In the genomic region with DNA sequence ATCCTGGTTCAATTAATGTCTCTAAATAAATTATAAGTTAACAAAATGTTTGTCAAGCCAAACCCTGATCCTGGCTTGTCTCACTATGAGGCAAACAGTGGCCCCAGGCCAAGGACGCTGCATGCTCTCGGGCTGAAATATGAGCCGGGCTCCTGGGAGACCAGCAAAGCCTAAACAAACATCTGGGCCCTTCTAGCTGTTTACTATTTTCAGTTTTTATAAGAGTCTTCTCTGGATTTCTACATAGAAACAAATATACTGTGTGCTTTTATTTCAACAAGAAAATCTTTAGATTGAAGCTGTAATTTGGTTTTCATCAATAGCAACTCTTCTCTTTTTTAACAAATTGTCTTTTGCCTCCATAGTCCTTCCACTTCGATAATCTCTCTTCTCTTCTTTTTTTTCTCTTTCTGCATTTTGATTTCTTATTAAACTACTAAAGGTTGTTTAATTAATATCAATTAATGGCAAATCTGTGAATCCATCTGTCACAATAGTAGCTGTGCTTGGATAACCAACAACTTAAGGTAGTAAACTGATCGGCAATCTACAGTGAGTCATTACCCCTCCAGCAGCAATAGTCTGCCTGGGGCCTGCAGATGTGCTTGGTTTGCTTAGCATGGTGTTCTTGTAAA, we compare ENCODE assay signal across 9 cellular contexts.
DNase-seq lines count a peak whose midpoint lies in the region; ATAC-seq and TF ChIP-seq lines count a peak whose summit lies in the region.
"Had no signal": no experiment of that assay in that cellular context is flagged by ENCODE, and none has a peak within 500 bp of the region (broad histone marks: within the 10 kb centered on the region; RNA-seq: fewer than 3 reads in every experiment).

No MANE protein-coding gene starts in this region.

- intact Hi-C loops in heart right ventricle (cut with DNase I) (no loop called here), sciatic nerve (cut with DNase I) (no loop called here)

- 27 to 39% methylated on average over 5 of the region's 5 CpGs for WGBS in heart right ventricle, 2 donors

- no peaks in the 10 kb centered on the region for H3K27me3 ChIP-seq in heart right ventricle

- CTCF ChIA-PET in HEK293T (lab: Yijun Ruan, JAX) = no interaction called here

- peaks cover 0 to 2% (median 0%) of the 10 kb centered on the region in 11 donors for H3K9me3 ChIP-seq in heart right ventricle

- H3K4me3 ChIP-seq in heart right ventricle = no peak overlapping the region

- TF ChIP-seq CTCF in heart right ventricle (IDR thresholded peaks at IDR 0.05) = no peak

- peaks cover 17 to 58% (median 24%) of the 10 kb centered on the region in 5 donors for H3K27me3 Mint-ChIP-seq in naive thymus-derived CD8-positive, alpha-beta T cell

- no peaks in the 10 kb centered on the region for H3K36me3 Mint-ChIP-seq in naive thymus-derived CD8-positive, alpha-beta T cell
- H3K36me3 Mint-ChIP-seq: memory B cell had no signal

- ATAC-seq in heart right ventricle (peak; percentile 87 to 100 (median 97)), sciatic nerve (peak; percentile 99)
- no peak for ATAC-seq in naive thymus-derived CD8-positive, alpha-beta T cell

- H3K4me1 ChIP-seq in heart right ventricle = peaks cover 0 to 19% (median 11%) of the 10 kb centered on the region in 9 donors

- no peaks in the 10 kb centered on the region for H3K4me1 Mint-ChIP-seq in naive thymus-derived CD8-positive, alpha-beta T cell
- H3K4me1 Mint-ChIP-seq: memory B cell had no signal

- H3K36me3 ChIP-seq in heart right ventricle = no peaks in the 10 kb centered on the region

- DNase-seq in HEK293T (ENCODE audit: extremely low spot score) (peak; percentile 70), SHP77 (lab: John Stamatoyannopoulos, UW) (peak; percentile 73 to 75), heart right ventricle (peak; percentile 86 to 87), sciatic nerve (ENCODE audit: low spot score) (peak; percentile 90), NOMO-1 treated with DMSO at 0.1 percent for 48 hours (lab: John Stamatoyannopoulos, UW; ENCODE audit: unreplicated experiment) (no peak)
- no peak for DNase-seq in activated effector memory CD4-positive, alpha-beta T cell treated with Interleukin-2 at 50 U/mL for 16 hours
- no peak for DNase-seq in naive thymus-derived CD8-positive, alpha-beta T cell
- no peak for DNase-seq in stimulated activated CD8-positive, alpha-beta memory T cell treated with anti-CD3 and anti-CD28 coated beads, Interleukin-4, amount 100 ng/mL, for 48 hours

- H3K27ac ChIP-seq in heart right ventricle = peak overlapping the region in 7 of 10 donors; percentile 5 to 74 (median 35)

- no peak overlapping the region for H3K27ac Mint-ChIP-seq in naive thymus-derived CD8-positive, alpha-beta T cell
- H3K27ac Mint-ChIP-seq: memory B cell had no signal

- H3K9me3 Mint-ChIP-seq in naive thymus-derived CD8-positive, alpha-beta T cell = peaks cover 0 to 5% (median 0%) of the 10 kb centered on the region in 9 donors
- H3K9me3 Mint-ChIP-seq: memory B cell had no signal

- H3K4me3 Mint-ChIP-seq in naive thymus-derived CD8-positive, alpha-beta T cell = no peak overlapping the region
- H3K4me3 Mint-ChIP-seq: memory B cell had no signal

- POLR2A ChIA-PET in HEK293T (lab: Yijun Ruan, JAX) = no interaction called here
- POLR2A ChIA-PET in naive thymus-derived CD8-positive, alpha-beta T cell (lab: Charles Lee) = no interaction called here

TF ChIP-seq in HEK293T, 16 proteins besides CTCF, POLR2A, EP300 and RAD21:
- TF ChIP-seq TARDBP (IDR thresholded peaks at IDR 0.05) (no peak), ELF4 (IDR thresholded peaks at IDR 0.05) (no peak), SP1 (IDR thresholded peaks at IDR 0.05) (no peak), ZNF384 (IDR thresholded peaks at IDR 0.05) (no peak), BHLHE40 (IDR thresholded peaks at IDR 0.05; ENCODE audit: borderline replicate concordance) (no peak), SUZ12 (IDR thresholded peaks at IDR 0.05) (no peak), FOXK2 (IDR thresholded peaks at IDR 0.05) (no peak), HDGF (IDR thresholded peaks at IDR 0.05; ENCODE audit: borderline replicate concordance) (no peak), L3MBTL2 (conservative IDR thresholded peaks at IDR 0.05) (no peak), CTBP1 (IDR thresholded peaks at IDR 0.05; ENCODE audit: borderline replicate concordance) (no peak), FOXM1 (IDR thresholded peaks at IDR 0.05; ENCODE audit: borderline replicate concordance) (no peak)
- TF ChIP-seq, protein P1, sequence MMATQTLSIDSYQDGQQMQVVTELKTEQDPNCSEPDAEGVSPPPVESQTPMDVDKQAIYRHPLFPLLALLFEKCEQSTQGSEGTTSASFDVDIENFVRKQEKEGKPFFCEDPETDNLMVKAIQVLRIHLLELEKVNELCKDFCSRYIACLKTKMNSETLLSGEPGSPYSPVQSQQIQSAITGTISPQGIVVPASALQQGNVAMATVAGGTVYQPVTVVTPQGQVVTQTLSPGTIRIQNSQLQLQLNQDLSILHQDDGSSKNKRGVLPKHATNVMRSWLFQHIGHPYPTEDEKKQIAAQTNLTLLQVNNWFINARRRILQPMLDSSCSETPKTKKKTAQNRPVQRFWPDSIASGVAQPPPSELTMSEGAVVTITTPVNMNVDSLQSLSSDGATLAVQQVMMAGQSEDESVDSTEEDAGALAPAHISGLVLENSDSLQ (IDR thresholded peaks at IDR 0.05) = no peak

Comparison
In these comparisons a context has a peak if more than half of its experiments do, and no peak if none do; other contexts are left out.
1. DNase-seq: peak in HEK293T (single experiment), SHP77 (2 of 2), heart right ventricle (2 of 2) and sciatic nerve (single experiment); none in activated effector memory CD4-positive, alpha-beta T cell treated with Interleukin-2 at 50 U/mL for 16 hours (single experiment), NOMO-1 treated with DMSO at 0.1 percent for 48 hours (single experiment), naive thymus-derived CD8-positive, alpha-beta T cell (0 of 10) and stimulated activated CD8-positive, alpha-beta memory T cell treated with anti-CD3 and anti-CD28 coated beads, Interleukin-4, amount 100 ng/mL, for 48 hours (single experiment).
2. ATAC-seq: peak in heart right ventricle (8 of 8) and sciatic nerve (single experiment); none in naive thymus-derived CD8-positive, alpha-beta T cell (0 of 2).